ENCODE assay signal across 13 cellular contexts in genomic region chr2:47193607-47194006, GRCh38. TPM values are rescaled to one million over a fixed set of nuclear protein-coding genes. Genes with fewer than 3 reads are reported as not detected.
A peak's percentile ranks its signal among the peaks of the same experiment; 100 is the strongest.
DNase-seq lines count a peak whose midpoint lies in the region; ATAC-seq and TF ChIP-seq lines count a peak whose summit lies in the region.
"Had no signal": no experiment of that assay in that cellular context is flagged by ENCODE, and none has a peak within 500 bp of the region (broad histone marks: within the 10 kb centered on the region; RNA-seq: fewer than 3 reads in every experiment).

No MANE protein-coding gene starts in this region.

- CTCF ChIA-PET in GM10248 (lab: Yijun Ruan, JAX) = interaction anchor here (1.1 to 1.4 kb wide), 2 partner anchors 8 to 9 kb away, joined by 4 to 5 read pairs; no protein-coding TSS in a partner anchor

- TF ChIP-seq CTCF in HFFc6 (IDR thresholded peaks at IDR 0.05) = no peak
- TF ChIP-seq CTCF in hepatocyte (IDR thresholded peaks at IDR 0.05; ENCODE audit: poor library complexity) = no peak
- TF ChIP-seq CTCF in GM10248 (IDR thresholded peaks at IDR 0.05; ENCODE audit: control extremely low read depth, extremely low read depth, low read depth, missing control alignments) = no peak

- no peak for DNase-seq in HFFc6
- DNase-seq in adipocyte (ENCODE audit: low read depth) = no peak
- no peak for DNase-seq in hepatocyte (ENCODE audit: low spot score)
- peak; percentile 59 for DNase-seq in renal cortical epithelial cell (ENCODE audit: low read depth)
- DNase-seq in GM10248 (ENCODE audit: extremely low spot score) = no peak
- DNase-seq in OCI-M1 (lab: John Stamatoyannopoulos, UW) = no peak
- DNase-seq in effector memory CD8-positive, alpha-beta T cell = no peak
- DNase-seq: central memory CD4-positive, alpha-beta T cell; gastrocnemius medialis; NCI-H187 treated with DMSO at 0.1 percent for 48 hours had no signal

- H3K4me1 Mint-ChIP-seq in HFFc6 (ENCODE audit: low read depth) = peaks cover 100% of the 10 kb centered on the region
- no peaks in the 10 kb centered on the region for H3K4me1 Mint-ChIP-seq in effector memory CD8-positive, alpha-beta T cell (ENCODE audit: low read depth in 2 of 2)

- H3K79me2 ChIP-seq in hepatocyte = no peaks in the 10 kb centered on the region

- no peak overlapping the region for H2AFZ ChIP-seq in hepatocyte

- no peaks in the 10 kb centered on the region for H3K9me2 ChIP-seq in hepatocyte (replicated peaks; ENCODE audit: insufficient read depth)

- no peaks in the 10 kb centered on the region for H3K36me3 ChIP-seq in adipocyte (ENCODE audit: control insufficient read depth, insufficient read depth, low read length, severe bottlenecking)
- H3K36me3 ChIP-seq in hepatocyte (replicated peaks; ENCODE audit: insufficient read depth, low read depth) = no peaks in the 10 kb centered on the region
- H3K36me3 ChIP-seq: gastrocnemius medialis had no signal

- H3K27me3 Mint-ChIP-seq in HFFc6 (ENCODE audit: insufficient read depth) = no peaks in the 10 kb centered on the region; the same call in 1 of the 2 replicates
- H3K27me3 Mint-ChIP-seq in effector memory CD8-positive, alpha-beta T cell = peaks cover 6 to 45% of the 10 kb centered on the region in 2 donors

- H3K36me3 Mint-ChIP-seq in HFFc6 (ENCODE audit: low read depth) = no peaks in the 10 kb centered on the region
- no peaks in the 10 kb centered on the region for H3K36me3 Mint-ChIP-seq in effector memory CD8-positive, alpha-beta T cell (ENCODE audit: insufficient read depth)

- H3K9me3 ChIP-seq in adipocyte (ENCODE audit: control insufficient read depth, low read length) (no peaks in the 10 kb centered on the region), hepatocyte (ENCODE audit: low read depth) (no peaks in the 10 kb centered on the region)
- H3K9me3 ChIP-seq: gastrocnemius medialis had no signal

- H3K4me1 ChIP-seq in adipocyte (ENCODE audit: control insufficient read depth, insufficient read depth, low read length) (peaks cover 62% of the 10 kb centered on the region), hepatocyte (ENCODE audit: insufficient read depth) (peaks cover 68% of the 10 kb centered on the region)

- POLR2A ChIA-PET in GM10248 (lab: Yijun Ruan, JAX) = interaction anchor here (0.6 kb wide), 1 partner anchor 54 kb away, joined by 7 read pairs; no protein-coding TSS in a partner anchor

- peak overlapping the region; percentile 28 for H3K4me2 ChIP-seq in hepatocyte

- H3K4me3 ChIP-seq in adipocyte (ENCODE audit: low read length) = no peak overlapping the region
- H3K4me3 ChIP-seq in hepatocyte = no peak overlapping the region
- H3K4me3 ChIP-seq: gastrocnemius medialis, skin epidermis had no signal

- H3K4me3 Mint-ChIP-seq in HFFc6 = 0 out of 2 replicates have a peak overlapping the region, but pooled peaks have one; percentile 18
- H3K4me3 Mint-ChIP-seq in effector memory CD8-positive, alpha-beta T cell = no peak overlapping the region

- H3K27me3 ChIP-seq in adipocyte (replicated peaks; ENCODE audit: control insufficient read depth, insufficient read depth, low read length) (no peaks in the 10 kb centered on the region), hepatocyte (no peaks in the 10 kb centered on the region)
- H3K27me3 ChIP-seq: gastrocnemius medialis had no signal

- H3K9me3 Mint-ChIP-seq in HFFc6 = no peaks in the 10 kb centered on the region
- H3K9me3 Mint-ChIP-seq in effector memory CD8-positive, alpha-beta T cell = no peaks in the 10 kb centered on the region

- H4K20me1 ChIP-seq in hepatocyte (ENCODE audit: insufficient read depth, poor library complexity, severe bottlenecking) = no peaks in the 10 kb centered on the region

- WGBS in hepatocyte (ENCODE audit: low lambda C conversion rate, missing lambda C conversion rate) = 31% methylated on average over 6 of the region's 6 CpGs

- peak overlapping the region; percentile 89 for H3K27ac ChIP-seq in hepatocyte
- H3K27ac ChIP-seq: gastrocnemius medialis, VCaP had no signal

- H3K9ac ChIP-seq in adipocyte (ENCODE audit: low read length) = peak overlapping the region; percentile 17

- peak overlapping the region; percentile 85 for H3K27ac Mint-ChIP-seq in HFFc6
- no peak overlapping the region for H3K27ac Mint-ChIP-seq in effector memory CD8-positive, alpha-beta T cell

- ATAC-seq in GM19455 (IDR thresholded peaks at IDR 0.05; ENCODE audit: unreplicated experiment) = no peak
- no peak for ATAC-seq in effector memory CD8-positive, alpha-beta T cell (replicated peaks)

RNA-seq across cellular contexts. Expression of gene CALM2, which starts 17.3 kb away (rescaled TPM):
- 1,000 to 10,000 TPM; 1,006 to 1,273 (median 1,121) TPM for total RNA-seq in HFFc6 (2021; fragmentation: NEBNext Ultra II Directional; extraction: Animal tissue kit (Norgen Biotek cat#: 25700))
- total RNA-seq in hepatocyte = 705 and 910 TPM in 2 replicates
- 1,204 and 1,284 TPM in 2 replicates for polyA plus RNA-seq in hepatocyte
- total RNA-seq in renal cortical epithelial cell = 1,076 and 1,878 TPM in 2 replicates

RNA-seq across cellular contexts. Expression of gene STPG4, which starts 38.5 kb away (rescaled TPM):
- under 1 TPM in 3 of 6 experiments, not detected in 3; 0.19 to 0.40 (median 0.25) TPM for total RNA-seq in HFFc6 (2021; fragmentation: NEBNext Ultra II Directional; extraction: Animal tissue kit (Norgen Biotek cat#: 25700))
- total RNA-seq in hepatocyte = 0.72 TPM in 1 of 2 replicates, not detected in the other
- 0.19 TPM in 1 of 2 replicates, not detected in the other for polyA plus RNA-seq in hepatocyte
- total RNA-seq in renal cortical epithelial cell = 0.20 and 0.52 TPM in 2 replicates
